In the genomic region with DNA sequence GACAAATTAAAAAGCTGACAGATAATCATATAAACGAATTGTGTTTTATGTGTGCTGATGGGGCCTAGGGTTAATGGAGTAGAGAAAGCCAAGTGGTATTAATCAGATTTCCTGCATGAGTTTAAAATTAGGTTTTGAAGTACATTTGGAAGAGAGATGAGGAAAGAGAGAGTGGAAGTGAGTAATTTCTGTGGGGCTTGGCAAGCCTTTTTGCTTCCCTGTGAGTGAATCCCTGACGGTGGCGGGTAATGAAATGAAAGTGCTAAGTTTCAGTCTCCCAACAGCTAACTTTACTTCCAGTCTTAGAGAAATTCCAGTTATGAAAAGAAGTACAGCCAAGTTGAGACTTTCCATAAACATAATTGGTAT, we compare ENCODE assay signal across 11 cellular contexts.
DNase-seq lines count a peak whose midpoint lies in the region; ATAC-seq, FAIRE-seq and TF ChIP-seq lines count a peak whose summit lies in the region.
"Had no signal": no experiment of that assay in that cellular context is flagged by ENCODE, and none has a peak within 500 bp of the region (broad histone marks: within the 10 kb centered on the region; RNA-seq: fewer than 3 reads in every experiment).

No MANE protein-coding gene starts in this region.

- no peak for TF ChIP-seq CTCF in D721Med (IDR thresholded peaks at IDR 0.05; ENCODE audit: insufficient read depth, missing control alignments)

- DNase-seq in CD1c-positive myeloid dendritic cell (ENCODE audit: extremely low spot score) (peak; percentile 64), NCI-H226 (peak; percentile 17), fibroblast of gingiva (ENCODE audit: low read depth) (peak; percentile 86), non-pigmented ciliary epithelial cell (ENCODE audit: low read depth) (peak; percentile 57), NCI-H128 (lab: John Stamatoyannopoulos, UW; ENCODE audit: unreplicated experiment) (no peak), D721Med (ENCODE audit: insufficient read length, low spot score) (no peak), COLO829 (ENCODE audit: low spot score) (no peak)
- DNase-seq: activated CD4-positive, CD25-positive, alpha-beta regulatory T cell treated with anti-CD3 and anti-CD28 coated beads, Interleukin-2, amount 50 U/mL, for 72 hours; GF-D8; NCI-H1694 had no signal

- no peak for ATAC-seq in HG02571 (IDR thresholded peaks at IDR 0.05; ENCODE audit: unreplicated experiment)

- FAIRE-seq in D721Med (lab: Jason Lieb, UNC), result no peak

Comparison
In these comparisons a context has a peak if more than half of its experiments do, and no peak if none do; other contexts are left out.
1. DNase-seq: peak in CD1c-positive myeloid dendritic cell (single experiment), NCI-H226 (single experiment), fibroblast of gingiva (single experiment) and non-pigmented ciliary epithelial cell (single experiment); none in NCI-H128 (single experiment), D721Med (single experiment) and COLO829 (single experiment).